In the genomic region with DNA sequence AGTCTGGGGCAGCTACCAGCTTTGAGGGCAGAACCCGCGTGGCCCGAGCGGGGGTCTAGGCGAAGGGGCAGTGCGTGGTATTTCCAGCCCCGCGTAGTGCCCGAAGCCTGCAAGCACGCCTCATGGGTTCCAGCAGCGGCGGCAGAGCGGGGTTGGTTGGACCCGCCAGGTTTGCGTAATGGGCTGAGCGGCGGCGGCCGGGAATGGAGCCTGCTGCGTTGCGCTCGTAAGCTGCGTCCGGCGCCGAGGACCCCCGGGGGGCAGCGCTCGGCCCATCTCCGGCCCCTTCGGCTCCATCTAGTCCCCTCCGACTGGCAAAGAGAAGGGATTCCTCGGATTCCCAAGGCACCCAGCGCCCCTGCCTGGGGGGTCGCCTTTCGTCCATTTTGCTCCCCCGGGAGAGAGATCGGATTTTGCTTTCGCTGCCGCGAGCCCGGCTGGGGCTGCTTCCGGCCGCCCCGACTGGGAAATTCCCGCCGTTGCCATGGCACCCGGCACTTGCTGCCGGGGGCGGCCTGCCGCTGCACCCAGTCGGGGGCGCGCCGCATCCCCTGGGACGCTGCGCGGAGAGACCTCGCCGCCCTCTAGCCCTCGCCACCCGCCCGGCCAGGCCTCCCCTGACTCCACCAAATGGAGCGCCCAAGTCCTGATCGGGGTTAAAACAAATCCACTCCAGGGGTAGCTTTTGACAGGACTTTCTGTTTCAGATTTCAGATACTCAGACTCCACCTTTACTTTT, we compare ENCODE assay signal across 1 cellular context.
TF ChIP-seq lines count a peak whose summit lies in the region.

No MANE protein-coding gene starts in this region.

TF ChIP-seq in GM12878, 131 proteins besides CTCF, POLR2A, EP300 and RAD21 (continued from another document):
- TF ChIP-seq BHLHE40 (IDR thresholded peaks at IDR 0.05; ENCODE audit: borderline replicate concordance in 1 of 2, low read depth in 2 of 2, low read length in 1 of 2) (peak in 1 of 2 experiments; percentile 78; a peak in 2 of 4 replicates), NR2F1 (conservative IDR thresholded peaks at IDR 0.05) (peak; percentile 60), MEF2B (IDR thresholded peaks at IDR 0.05; ENCODE audit: partially characterized antibody, poor library complexity, severe bottlenecking) (peak; percentile 94), BACH1 (IDR thresholded peaks at IDR 0.05; ENCODE audit: borderline replicate concordance) (peak; percentile 52; the same call in 1 of the 2 replicates), GATAD2B (conservative IDR thresholded peaks at IDR 0.05; ENCODE audit: low read depth) (peak; percentile 57; the same call in 1 of the 2 replicates), EGR1 (IDR thresholded peaks at IDR 0.05; ENCODE audit: borderline replicate concordance in 1 of 2, low read depth in 2 of 2, low read length in 2 of 2) (peak in 1 of 2 experiments; percentile 55; a peak in 1 of 3 replicates), BMI1 (IDR thresholded peaks at IDR 0.05; ENCODE audit: borderline replicate concordance) (peak; percentile 90)
